Comparison of ENCODE assay signal across 7 cellular contexts in the genomic region with DNA sequence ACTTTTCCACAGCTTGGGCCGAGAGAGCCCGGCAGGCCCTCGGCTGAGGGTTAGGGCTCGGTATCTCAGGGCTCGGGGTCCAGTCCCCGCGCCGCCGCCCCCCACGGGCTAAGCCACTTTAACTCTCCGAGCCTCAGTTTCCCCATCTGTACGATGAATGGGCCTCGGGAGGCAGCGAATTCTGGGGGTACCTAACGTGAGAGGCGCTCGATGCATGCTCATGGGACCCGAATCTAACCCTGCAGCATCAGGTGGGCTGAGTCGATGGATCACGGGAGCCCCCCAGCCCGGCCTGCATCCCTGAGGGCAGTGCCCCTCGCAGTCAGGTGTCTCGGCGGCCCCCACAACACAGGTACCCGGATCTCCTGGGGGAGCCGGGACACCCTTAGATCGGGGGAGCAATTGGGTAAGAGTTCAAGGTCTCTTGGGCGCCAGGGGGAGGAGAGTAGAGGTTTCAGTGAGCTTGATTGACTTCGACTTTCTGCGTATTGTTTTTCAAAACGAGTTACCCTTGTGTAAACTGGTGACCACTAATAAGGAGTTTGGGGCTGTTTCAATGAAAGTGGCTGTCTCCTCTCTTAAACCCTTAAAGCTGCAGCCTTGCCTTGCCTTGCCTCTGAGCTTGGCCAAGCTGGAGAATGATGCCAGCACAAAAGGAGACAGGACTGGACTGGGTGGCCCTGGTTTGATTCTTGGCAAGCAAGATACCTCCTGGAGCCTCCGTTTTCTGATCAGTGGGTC. TPM values are rescaled to one million over a fixed set of nuclear protein-coding genes. Genes with fewer than 3 reads are reported as not detected.
DNase-seq lines count a peak whose midpoint lies in the region; ATAC-seq and TF ChIP-seq lines count a peak whose summit lies in the region.

No MANE protein-coding gene starts in this region.

- H3K36me3 ChIP-seq in GM06990 (ENCODE audit: control insufficient read depth, insufficient read depth, low read length), result no peaks in the 10 kb centered on the region
- no peaks in the 10 kb centered on the region for H3K36me3 ChIP-seq in SU-DHL-6 (ENCODE audit: low read length)
- no peaks in the 10 kb centered on the region for H3K36me3 ChIP-seq in suprapubic skin

- no peaks in the 10 kb centered on the region for H4K20me1 ChIP-seq in SU-DHL-6 (ENCODE audit: low read depth, low read length)

- intact Hi-C loops in dendritic cell treated with granulocyte-macrophage colony-stimulating factor and Interleukin-4, amounts not matched to agents 40 ng/mL and 50 ng/mL, for 4 days (cut with micrococcal nuclease), result loop anchor here (5.0 kb wide), 2 partner anchors 37 to 38 kb away; partner anchors contain the start of gene RHBDD2

- no peaks in the 10 kb centered on the region for H3F3A ChIP-seq in SU-DHL-6 (ENCODE audit: insufficient read depth)

- H3K4me3 ChIP-seq in GM06990 (replicated peaks; ENCODE audit: low read depth, low read length) (peak overlapping the region; percentile 92), SU-DHL-6 (ENCODE audit: insufficient read depth, low read length, poor library complexity, severe bottlenecking) (peak overlapping the region; percentile 86), suprapubic skin (peak overlapping the region; percentile 96)

- no peaks in the 10 kb centered on the region for H3K9me2 ChIP-seq in SU-DHL-6 (replicated peaks; ENCODE audit: insufficient read depth, low read length)

- WGBS in suprapubic skin, result 2% methylated on average over 7 of the region's 32 CpGs

- H3K9me3 ChIP-seq in SU-DHL-6 (ENCODE audit: insufficient read depth, low read length) (no peaks in the 10 kb centered on the region), suprapubic skin (no peaks in the 10 kb centered on the region)

- H2AFZ ChIP-seq in SU-DHL-6 (ENCODE audit: low read depth, low read length, severe bottlenecking), result peak overlapping the region; percentile 83

- H3K4me1 Mint-ChIP-seq in dendritic cell treated with granulocyte-macrophage colony-stimulating factor and Interleukin-4, amounts not matched to agents 40 ng/mL and 50 ng/mL, for 4 days (ENCODE audit: low read depth), result peaks cover 58% of the 10 kb centered on the region

- H3K4me2 ChIP-seq in SU-DHL-6 (ENCODE audit: low read depth, low read length, poor library complexity, severe bottlenecking), result peak overlapping the region; percentile 79

- peak overlapping the region; percentile 93 for H3K4me3 Mint-ChIP-seq in dendritic cell treated with granulocyte-macrophage colony-stimulating factor and Interleukin-4, amounts not matched to agents 40 ng/mL and 50 ng/mL, for 4 days

- H3K27ac ChIP-seq in SU-DHL-6 (ENCODE audit: low read depth, low read length), result no peak overlapping the region
- H3K27ac ChIP-seq in suprapubic skin, result peak overlapping the region; percentile 90

- H3K27me3 Mint-ChIP-seq in dendritic cell treated with granulocyte-macrophage colony-stimulating factor and Interleukin-4, amounts not matched to agents 40 ng/mL and 50 ng/mL, for 4 days, result no peaks in the 10 kb centered on the region

- no peak for TF ChIP-seq EP300 in suprapubic skin (IDR thresholded peaks at IDR 0.05)

- H3K27me3 ChIP-seq in GM06990 (replicated peaks; ENCODE audit: control insufficient read depth, insufficient read depth, low read length) (no peaks in the 10 kb centered on the region), SU-DHL-6 (ENCODE audit: low read length) (no peaks in the 10 kb centered on the region), suprapubic skin (no peaks in the 10 kb centered on the region)

- peak overlapping the region; percentile 78 for H3K9ac ChIP-seq in SU-DHL-6 (ENCODE audit: low read length)

- H3K79me2 ChIP-seq in SU-DHL-6 (ENCODE audit: insufficient read depth, low read length), result no peaks in the 10 kb centered on the region

- H3K36me3 Mint-ChIP-seq in dendritic cell treated with granulocyte-macrophage colony-stimulating factor and Interleukin-4, amounts not matched to agents 40 ng/mL and 50 ng/mL, for 4 days (ENCODE audit: low read depth), result peaks cover 18% of the 10 kb centered on the region

- DNase-seq in GM06990 (ENCODE audit: extremely low read depth, insufficient read length), result peak; percentile 33
- DNase-seq in lung microvascular endothelial cell (ENCODE audit: low read depth in 2 of 2), result peak; percentile 25 to 26
- peak in 1 of 2 donors; percentile 72 for DNase-seq in suprapubic skin (ENCODE audit: low spot score in 2 of 2)
- no peak for DNase-seq in NCI-H526 treated with DMSO at 0.1 percent for 48 hours (lab: John Stamatoyannopoulos, UW)

- peak; percentile 18 for ATAC-seq in HG02973 (IDR thresholded peaks at IDR 0.05; ENCODE audit: unreplicated experiment)

- TF ChIP-seq CTCF in GM06990 (IDR thresholded peaks at IDR 0.05; ENCODE audit: insufficient read depth, low read length, poor library complexity, severe bottlenecking), result no peak
- no peak for TF ChIP-seq CTCF in SU-DHL-6 (IDR thresholded peaks at IDR 0.05; ENCODE audit: insufficient read depth, low read length, poor library complexity, severe bottlenecking)
- TF ChIP-seq CTCF in suprapubic skin (IDR thresholded peaks at IDR 0.05), result no peak

- no peaks in the 10 kb centered on the region for H3K9me3 Mint-ChIP-seq in dendritic cell treated with granulocyte-macrophage colony-stimulating factor and Interleukin-4, amounts not matched to agents 40 ng/mL and 50 ng/mL, for 4 days

- peak overlapping the region; percentile 92 for H3K27ac Mint-ChIP-seq in dendritic cell treated with granulocyte-macrophage colony-stimulating factor and Interleukin-4, amounts not matched to agents 40 ng/mL and 50 ng/mL, for 4 days

- TF ChIP-seq POLR2A in suprapubic skin (IDR thresholded peaks at IDR 0.05), result no peak

- H3K4me1 ChIP-seq in suprapubic skin, result peaks cover 35% of the 10 kb centered on the region

RNA-seq across cellular contexts. Expression of gene POR, which starts 0.6 kb away (rescaled TPM):
- total RNA-seq in lung microvascular endothelial cell (67.6 and 132 TPM in 2 replicates), suprapubic skin (100 to 1,000 TPM in 1 of 4 donors, 10 to 100 TPM in 3; 85.8 to 112 (median 91.8) TPM)

RNA-seq across cellular contexts. Expression of gene RHBDD2, which starts 36.8 kb away (rescaled TPM):
- total RNA-seq in lung microvascular endothelial cell (14.8 and 16.1 TPM in 2 replicates), suprapubic skin (10 to 100 TPM; 28.3 to 63.1 (median 49.8) TPM)
